In genomic region chr6:155493694-155494143, GRCh38 we compare ENCODE assay signal across 1 cellular context.
A peak's percentile ranks its signal among the peaks of the same experiment; 100 is the strongest.
TF ChIP-seq lines count a peak whose summit lies in the region.

No MANE protein-coding gene starts in this region.

TF ChIP-seq in HepG2, 621 proteins besides CTCF, POLR2A, EP300 and RAD21 (continued from another document and continues in another):
- no peak for TF ChIP-seq ZBTB40 (IDR thresholded peaks at IDR 0.05)
- TF ChIP-seq ZBTB40 (CRISPR knock-in tag; IDR thresholded peaks at IDR 0.05): no peak
- 0 out of 2 replicates have a peak, but pooled peaks have one; percentile 38 for TF ChIP-seq ZNF614 (CRISPR knock-in tag; IDR thresholded peaks at IDR 0.05; ENCODE audit: borderline replicate concordance)
- TF ChIP-seq RNF2 (conservative IDR thresholded peaks at IDR 0.05; ENCODE audit: low read depth): no peak
- no peak for TF ChIP-seq ZXDC (CRISPR knock-in tag; IDR thresholded peaks at IDR 0.05)
- TF ChIP-seq MYNN (CRISPR knock-in tag; IDR thresholded peaks at IDR 0.05; ENCODE audit: low read depth): no peak
- TF ChIP-seq U2AF1 (optimal IDR thresholded peaks at IDR 0.05; ENCODE audit: low read depth, low read length): no peak
- TF ChIP-seq, protein P1, sequence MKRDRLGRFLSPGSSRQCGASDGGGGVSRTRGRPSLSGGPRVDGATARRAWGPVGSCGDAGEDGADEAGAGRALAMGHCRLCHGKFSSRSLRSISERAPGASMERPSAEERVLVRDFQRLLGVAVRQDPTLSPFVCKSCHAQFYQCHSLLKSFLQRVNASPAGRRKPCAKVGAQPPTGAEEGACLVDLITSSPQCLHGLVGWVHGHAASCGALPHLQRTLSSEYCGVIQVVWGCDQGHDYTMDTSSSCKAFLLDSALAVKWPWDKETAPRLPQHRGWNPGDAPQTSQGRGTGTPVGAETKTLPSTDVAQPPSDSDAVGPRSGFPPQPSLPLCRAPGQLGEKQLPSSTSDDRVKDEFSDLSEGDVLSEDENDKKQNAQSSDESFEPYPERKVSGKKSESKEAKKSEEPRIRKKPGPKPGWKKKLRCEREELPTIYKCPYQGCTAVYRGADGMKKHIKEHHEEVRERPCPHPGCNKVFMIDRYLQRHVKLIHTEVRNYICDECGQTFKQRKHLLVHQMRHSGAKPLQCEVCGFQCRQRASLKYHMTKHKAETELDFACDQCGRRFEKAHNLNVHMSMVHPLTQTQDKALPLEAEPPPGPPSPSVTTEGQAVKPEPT (CRISPR knock-in tag; IDR thresholded peaks at IDR 0.05; ENCODE audit: low read depth): no peak
- TF ChIP-seq NFE2L2 (IDR thresholded peaks at IDR 0.05; ENCODE audit: low read length): no peak
- peak; percentile 61 for TF ChIP-seq TEAD3 (CRISPR knock-in tag; optimal IDR thresholded peaks at IDR 0.05; ENCODE audit: borderline replicate concordance)
- TF ChIP-seq EZH2 (conservative IDR thresholded peaks at IDR 0.05; ENCODE audit: low read depth, low read length): no peak
- TF ChIP-seq ZBTB7B (CRISPR knock-in tag; IDR thresholded peaks at IDR 0.05): no peak
- no peak for TF ChIP-seq IKZF1 (IDR thresholded peaks at IDR 0.05)
- TF ChIP-seq KDM4B (CRISPR knock-in tag; IDR thresholded peaks at IDR 0.05): no peak
- no peak for TF ChIP-seq ZNF75D (CRISPR knock-in tag; IDR thresholded peaks at IDR 0.05; ENCODE audit: borderline replicate concordance)
- no peak for TF ChIP-seq MBD4 (IDR thresholded peaks at IDR 0.05; ENCODE audit: borderline replicate concordance, low read length)
- TF ChIP-seq KLF13 (CRISPR knock-in tag; IDR thresholded peaks at IDR 0.05): no peak
- TF ChIP-seq ZNF24 (IDR thresholded peaks at IDR 0.05): no peak
- TF ChIP-seq ZNF34 (CRISPR knock-in tag; IDR thresholded peaks at IDR 0.05; ENCODE audit: borderline replicate concordance): no peak
- 0 out of 2 replicates have a peak, but pooled peaks have one; percentile 9 for TF ChIP-seq MXD4 (CRISPR knock-in tag; IDR thresholded peaks at IDR 0.05)
- TF ChIP-seq ZNF766 (CRISPR knock-in tag; IDR thresholded peaks at IDR 0.05; ENCODE audit: borderline replicate concordance): no peak
- TF ChIP-seq ZNF629 (CRISPR knock-in tag; conservative IDR thresholded peaks at IDR 0.05): no peak
- TF ChIP-seq SCMH1 (CRISPR knock-in tag; IDR thresholded peaks at IDR 0.05; ENCODE audit: borderline replicate concordance): no peak
- no peak for TF ChIP-seq ZNF503 (CRISPR knock-in tag; IDR thresholded peaks at IDR 0.05)
- no peak for TF ChIP-seq SIN3A (IDR thresholded peaks at IDR 0.05; ENCODE audit: borderline replicate concordance, low read depth, low read length)
- TF ChIP-seq ASH2L (IDR thresholded peaks at IDR 0.05; ENCODE audit: insufficient read length, low read depth, low read length): peak; percentile 36
- TF ChIP-seq PHF8 (CRISPR knock-in tag; IDR thresholded peaks at IDR 0.05): no peak
- TF ChIP-seq ATF3 (CRISPR knock-in tag; IDR thresholded peaks at IDR 0.05): peak; percentile 82; the same call in 1 of the 2 replicates
- no peak for TF ChIP-seq GPN1 (CRISPR knock-in tag; IDR thresholded peaks at IDR 0.05; ENCODE audit: borderline replicate concordance)
- no peak for TF ChIP-seq ATRX (CRISPR knock-in tag; IDR thresholded peaks at IDR 0.05; ENCODE audit: borderline replicate concordance)
- no peak for TF ChIP-seq ZKSCAN5 (CRISPR knock-in tag; IDR thresholded peaks at IDR 0.05)
- TF ChIP-seq ZNF850 (CRISPR knock-in tag; conservative IDR thresholded peaks at IDR 0.05): no peak
- no peak for TF ChIP-seq NFYC (CRISPR knock-in tag; IDR thresholded peaks at IDR 0.05)
- no peak for TF ChIP-seq ZBTB44 (CRISPR knock-in tag; IDR thresholded peaks at IDR 0.05)
- no peak for TF ChIP-seq PPARG (CRISPR knock-in tag; conservative IDR thresholded peaks at IDR 0.05)
- TF ChIP-seq GZF1 (CRISPR knock-in tag; IDR thresholded peaks at IDR 0.05): no peak
- no peak for TF ChIP-seq MTA3 (CRISPR knock-in tag; IDR thresholded peaks at IDR 0.05)
- TF ChIP-seq SALL2 (CRISPR knock-in tag; IDR thresholded peaks at IDR 0.05): no peak
- peak; percentile 59; the same call in 1 of the 2 replicates for TF ChIP-seq RCOR2 (CRISPR knock-in tag; IDR thresholded peaks at IDR 0.05)
- no peak for TF ChIP-seq ZSCAN12 (CRISPR knock-in tag; IDR thresholded peaks at IDR 0.05)
- TF ChIP-seq CCAR2 (optimal IDR thresholded peaks at IDR 0.05; ENCODE audit: low read depth, low read length): no peak
- peak; percentile 65; the same call in 1 of the 2 replicates for TF ChIP-seq NFIC (IDR thresholded peaks at IDR 0.05; ENCODE audit: low read length)
- TF ChIP-seq ZNF329 (CRISPR knock-in tag; IDR thresholded peaks at IDR 0.05; ENCODE audit: low read depth): no peak
- TF ChIP-seq, protein P2, sequence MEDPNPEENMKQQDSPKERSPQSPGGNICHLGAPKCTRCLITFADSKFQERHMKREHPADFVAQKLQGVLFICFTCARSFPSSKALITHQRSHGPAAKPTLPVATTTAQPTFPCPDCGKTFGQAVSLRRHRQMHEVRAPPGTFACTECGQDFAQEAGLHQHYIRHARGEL (CRISPR knock-in tag; IDR thresholded peaks at IDR 0.05): no peak
- TF ChIP-seq HOMEZ (CRISPR knock-in tag; IDR thresholded peaks at IDR 0.05; ENCODE audit: low read depth): no peak
- no peak for TF ChIP-seq NFIB (CRISPR knock-in tag; IDR thresholded peaks at IDR 0.05; ENCODE audit: borderline replicate concordance)
- TF ChIP-seq HNRNPH1 (optimal IDR thresholded peaks at IDR 0.05; ENCODE audit: low read depth, low read length): no peak
- no peak for TF ChIP-seq KDM3A (CRISPR knock-in tag; IDR thresholded peaks at IDR 0.05; ENCODE audit: low read depth)
- no peak for TF ChIP-seq CBX1 (IDR thresholded peaks at IDR 0.05; ENCODE audit: low read depth)
- no peak for TF ChIP-seq FOXP1 (IDR thresholded peaks at IDR 0.05)
- TF ChIP-seq FOXP1 (CRISPR knock-in tag; IDR thresholded peaks at IDR 0.05): peak; percentile 46; the same call in 1 of the 2 replicates
- no peak for TF ChIP-seq KAT2B (IDR thresholded peaks at IDR 0.05; ENCODE audit: borderline replicate concordance, low read depth, low read length)
- TF ChIP-seq JUNB (CRISPR knock-in tag; IDR thresholded peaks at IDR 0.05; ENCODE audit: borderline replicate concordance): peak; percentile 45; the same call in 1 of the 2 replicates
